In the genomic region with DNA sequence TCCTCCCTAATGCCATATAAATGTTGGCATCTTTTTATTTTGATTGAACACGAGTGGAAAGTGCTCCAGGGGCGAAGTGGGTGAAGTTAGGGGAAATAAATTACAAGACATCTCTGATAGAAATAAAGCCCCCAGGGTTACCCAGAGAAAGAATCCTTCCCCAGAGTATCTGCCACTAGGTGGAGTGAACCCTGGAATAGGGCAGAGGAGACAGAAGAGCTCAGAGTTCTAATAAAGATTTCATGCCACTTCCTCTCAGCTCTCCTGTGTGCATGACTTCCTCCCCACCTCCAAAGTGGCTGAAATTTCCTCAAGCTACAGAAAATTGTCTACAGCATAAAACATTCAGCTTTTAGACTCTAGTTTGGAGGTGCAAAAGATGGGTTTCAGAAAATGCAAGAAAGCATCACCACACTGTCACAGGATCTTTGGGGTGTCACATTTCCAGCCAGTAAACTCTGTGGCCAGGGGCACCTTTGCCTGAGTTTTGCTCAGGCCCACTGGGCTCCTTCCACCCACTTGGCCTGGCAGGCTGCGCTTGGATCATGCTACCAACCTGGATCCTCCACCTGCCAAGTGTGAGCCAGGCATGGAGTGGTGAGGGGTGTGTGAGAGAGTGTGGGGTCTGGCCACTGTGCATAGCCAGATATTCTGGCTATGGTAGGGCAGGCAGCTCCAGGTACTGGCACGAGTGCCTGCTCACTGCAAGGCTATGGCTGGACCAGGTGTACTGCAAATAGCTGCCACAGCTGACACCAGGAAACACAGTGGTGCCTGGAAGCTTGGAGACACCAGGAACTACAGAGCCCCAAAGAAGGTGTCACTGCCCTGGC, we compare ENCODE assay signal across 10 cellular contexts.
A peak's percentile ranks its signal among the peaks of the same experiment; 100 is the strongest.
DNase-seq lines count a peak whose midpoint lies in the region; TF ChIP-seq lines count a peak whose summit lies in the region.
"Had no signal": no experiment of that assay in that cellular context is flagged by ENCODE, and none has a peak within 500 bp of the region (broad histone marks: within the 10 kb centered on the region; RNA-seq: fewer than 3 reads in every experiment).

No MANE protein-coding gene starts in this region.

- H3K4me3 ChIP-seq in GM12875 (ENCODE audit: low read depth, low read length) = no peak overlapping the region
- no peak overlapping the region for H3K4me3 ChIP-seq in ovary

- peaks cover 18% of the 10 kb centered on the region for H3K9me3 Mint-ChIP-seq in activated T-helper 2 cell treated with anti-CD3 and anti-CD28 coated beads, Interferon-gamma antibody, Interleukin-2, Interleukin-4, amounts not matched to agents 10 μg/mL and 5 μg/mL and 100 μg/mL, durations not matched to agents 14 hours and 24 hours and 36 hours

- TF ChIP-seq CTCF in GM12875 (IDR thresholded peaks at IDR 0.05; ENCODE audit: borderline replicate concordance, insufficient read depth, low read depth, low read length) (0 out of 2 replicates have a peak, but pooled peaks have one; percentile 3), VCaP (conservative IDR thresholded peaks at IDR 0.05) (peak; percentile 78), ovary (IDR thresholded peaks at IDR 0.05) (no peak)

- peaks cover 8% of the 10 kb centered on the region for H3K4me1 Mint-ChIP-seq in activated T-helper 2 cell treated with anti-CD3 and anti-CD28 coated beads, Interferon-gamma antibody, Interleukin-2, Interleukin-4, amounts not matched to agents 10 μg/mL and 5 μg/mL and 100 μg/mL, durations not matched to agents 14 hours and 24 hours and 36 hours (ENCODE audit: low read depth)

- H3K27ac Mint-ChIP-seq in activated T-helper 2 cell treated with anti-CD3 and anti-CD28 coated beads, Interferon-gamma antibody, Interleukin-2, Interleukin-4, amounts not matched to agents 10 μg/mL and 5 μg/mL and 100 μg/mL, durations not matched to agents 14 hours and 24 hours and 36 hours = no peak overlapping the region
- H3K27ac Mint-ChIP-seq: activated naive CD8-positive, alpha-beta T cell had no signal

- TF ChIP-seq EP300 in ovary (IDR thresholded peaks at IDR 0.05) = no peak

- H3K4me3 Mint-ChIP-seq in activated T-helper 2 cell treated with anti-CD3 and anti-CD28 coated beads, Interferon-gamma antibody, Interleukin-2, Interleukin-4, amounts not matched to agents 10 μg/mL and 5 μg/mL and 100 μg/mL, durations not matched to agents 14 hours and 24 hours and 36 hours (ENCODE audit: low read depth) = no peak overlapping the region
- H3K4me3 Mint-ChIP-seq: activated naive CD8-positive, alpha-beta T cell had no signal

- peak; percentile 7 for DNase-seq in A172 (ENCODE audit: low spot score)
- DNase-seq in iPS-NIHi7 (ENCODE audit: extremely low spot score) = peak; percentile 55
- no peak for DNase-seq in ovary
- no peak for DNase-seq in activated T-helper 2 cell treated with anti-CD3 and anti-CD28 coated beads, Interferon-gamma antibody, Interleukin-2, Interleukin-4, amounts not matched to agents 10 μg/mL and 5 μg/mL and 100 μg/mL, durations not matched to agents 14 hours and 24 hours and 36 hours (ENCODE audit: low spot score)
- no peak for DNase-seq in activated CD4-positive, alpha-beta T cell treated with anti-CD3 and anti-CD28 coated beads, Interleukin-2, amount 50 U/mL, for 1 hour
- DNase-seq in activated T-cell treated with anti-CD3 and anti-CD28 coated beads for 4 hours = no peak
- DNase-seq: NCI-H524 treated with DMSO at 0.1 percent for 48 hours had no signal

- H3K36me3 Mint-ChIP-seq in activated T-helper 2 cell treated with anti-CD3 and anti-CD28 coated beads, Interferon-gamma antibody, Interleukin-2, Interleukin-4, amounts not matched to agents 10 μg/mL and 5 μg/mL and 100 μg/mL, durations not matched to agents 14 hours and 24 hours and 36 hours (ENCODE audit: low read depth) = peaks cover 3% of the 10 kb centered on the region

- no peaks in the 10 kb centered on the region for H3K36me3 ChIP-seq in ovary

- H3K27ac ChIP-seq in VCaP (no peak overlapping the region), ovary (no peak overlapping the region)

- H3K27me3 Mint-ChIP-seq in activated T-helper 2 cell treated with anti-CD3 and anti-CD28 coated beads, Interferon-gamma antibody, Interleukin-2, Interleukin-4, amounts not matched to agents 10 μg/mL and 5 μg/mL and 100 μg/mL, durations not matched to agents 14 hours and 24 hours and 36 hours (ENCODE audit: low read depth) = no peaks in the 10 kb centered on the region
- H3K27me3 Mint-ChIP-seq: activated naive CD8-positive, alpha-beta T cell had no signal

- H3K27me3 ChIP-seq in ovary = no peaks in the 10 kb centered on the region

- H3K9me3 ChIP-seq in ovary = no peaks in the 10 kb centered on the region

- no peak for TF ChIP-seq POLR2A in ovary (IDR thresholded peaks at IDR 0.05)

- H3K4me1 ChIP-seq in ovary (ENCODE audit: insufficient read depth) = no peaks in the 10 kb centered on the region

- 67 to 70% (median 70%) methylated on average over 4 of the region's 4 CpGs for WGBS in ovary, 3 donors

- intact Hi-C loops in ovary (cut with DNase I) = no loop called here
- intact Hi-C loops in activated T-helper 2 cell treated with anti-CD3 and anti-CD28 coated beads, Interferon-gamma antibody, Interleukin-2, Interleukin-4, amounts not matched to agents 10 μg/mL and 5 μg/mL and 100 μg/mL, durations not matched to agents 14 hours and 24 hours and 36 hours (cut with micrococcal nuclease) = no loop called here

Comparison
In these comparisons a context has a peak if more than half of its experiments do, and no peak if none do; other contexts are left out.
1. DNase-seq: peak in A172 (single experiment) and iPS-NIHi7 (single experiment); none in ovary (0 of 5), activated T-helper 2 cell treated with anti-CD3 and anti-CD28 coated beads, Interferon-gamma antibody, Interleukin-2, Interleukin-4, amounts not matched to agents 10 μg/mL and 5 μg/mL and 100 μg/mL, durations not matched to agents 14 hours and 24 hours and 36 hours (single experiment), activated CD4-positive, alpha-beta T cell treated with anti-CD3 and anti-CD28 coated beads, Interleukin-2, amount 50 U/mL, for 1 hour (single experiment) and activated T-cell treated with anti-CD3 and anti-CD28 coated beads for 4 hours (single experiment).
2. CTCF ChIP-seq: peak in GM12875 (single experiment) and VCaP (single experiment); none in ovary (0 of 3).